ENCODE assay signal across 32 cellular contexts in genomic region chr2:206665251-206665650, GRCh38. TPM values are rescaled to one million over a fixed set of nuclear protein-coding genes. Genes with fewer than 3 reads are reported as not detected.
"Had no signal": no experiment of that assay in that cellular context is flagged by ENCODE, and none has a peak within 500 bp of the region (broad histone marks: within the 10 kb centered on the region; RNA-seq: fewer than 3 reads in every experiment).

No MANE protein-coding gene starts in this region.

- ATAC-seq: left colon; natural killer cell; right cardiac atrium; stimulated activated effector memory CD8-positive, alpha-beta T cell treated with anti-CD3 and anti-CD28 coated beads, Interleukin-12 subunit alpha, Interleukin-12 subunit beta, amount 100 ng/mL, for 72 hours; upper lobe of right lung had no signal

- H3K27ac Mint-ChIP-seq: mesothelial cell of epicardium; naive B cell; natural killer cell; nephron progenitor cell; stimulated activated effector memory CD8-positive, alpha-beta T cell treated with anti-CD3 and anti-CD28 coated beads, Interleukin-12 subunit alpha, Interleukin-12 subunit beta, amount 100 ng/mL, for 72 hours; stimulated activated naive CD8-positive, alpha-beta T cell treated with anti-CD3 and anti-CD28 coated beads, Interleukin-15, Interleukin-2, amounts not matched to agents 100 ng/mL and 50 ng/mL, for 24 hours had no signal

- FAIRE-seq: keratinocyte, small intestine, urothelium cell line had no signal

- H3K4me3 ChIP-seq: hepatocyte, left ventricle myocardium inferior, lung, ovary, prostate gland, sigmoid colon, spleen, suprapubic skin, thoracic aorta, tibial artery, upper lobe of right lung had no signal

- H3K36me3 Mint-ChIP-seq: mesothelial cell of epicardium; naive B cell; natural killer cell; stimulated activated effector memory CD8-positive, alpha-beta T cell treated with anti-CD3 and anti-CD28 coated beads, Interleukin-12 subunit alpha, Interleukin-12 subunit beta, amount 100 ng/mL, for 72 hours had no signal

- H3K9me3 ChIP-seq: left ventricle myocardium inferior, ovary, prostate gland, sigmoid colon, spleen, suprapubic skin, thoracic aorta, tibial artery, upper lobe of right lung had no signal

- H3K4me3 Mint-ChIP-seq: mesothelial cell of epicardium; naive B cell; natural killer cell; nephron progenitor cell; stimulated activated effector memory CD8-positive, alpha-beta T cell treated with anti-CD3 and anti-CD28 coated beads, Interleukin-12 subunit alpha, Interleukin-12 subunit beta, amount 100 ng/mL, for 72 hours; stimulated activated naive CD8-positive, alpha-beta T cell treated with anti-CD3 and anti-CD28 coated beads, Interleukin-15, Interleukin-2, amounts not matched to agents 100 ng/mL and 50 ng/mL, for 24 hours had no signal

- H3K36me3 ChIP-seq: left ventricle myocardium inferior, ovary, prostate gland, sigmoid colon, spleen, suprapubic skin, thoracic aorta, tibial artery, upper lobe of right lung had no signal

- H3K27ac ChIP-seq: hepatocyte, left ventricle myocardium inferior, ovary, prostate gland, sigmoid colon, spleen, suprapubic skin, thoracic aorta, tibial artery, upper lobe of right lung had no signal

- H3K4me1 ChIP-seq: left ventricle myocardium inferior, prostate gland, sigmoid colon, spleen, suprapubic skin, tibial artery, upper lobe of right lung had no signal

- H3K27me3 ChIP-seq: hepatocyte, ovary, sigmoid colon, suprapubic skin, tibial artery, upper lobe of right lung had no signal

- DNase-seq: left colon; left ventricle myocardium inferior; mesendoderm; naive B cell; natural killer cell; nephron progenitor cell; ovary; posterior cingulate gyrus; retina; right cardiac atrium; sigmoid colon; small intestine; spleen; stimulated activated CD4-positive, alpha-beta T cell treated with anti-CD3 and anti-CD28 coated beads, Interleukin-4, amount 100 ng/mL, for 24 hours; stimulated activated naive CD4-positive, alpha-beta T cell; tibial artery; trophoblast cell; upper lobe of right lung had no signal

- H3K9me3 Mint-ChIP-seq: mesothelial cell of epicardium; natural killer cell; nephron progenitor cell; stimulated activated effector memory CD8-positive, alpha-beta T cell treated with anti-CD3 and anti-CD28 coated beads, Interleukin-12 subunit alpha, Interleukin-12 subunit beta, amount 100 ng/mL, for 72 hours; stimulated activated naive CD8-positive, alpha-beta T cell treated with anti-CD3 and anti-CD28 coated beads, Interleukin-15, Interleukin-2, amounts not matched to agents 100 ng/mL and 50 ng/mL, for 24 hours had no signal

- H3K4me1 Mint-ChIP-seq: mesothelial cell of epicardium; naive B cell; natural killer cell; nephron progenitor cell; stimulated activated effector memory CD8-positive, alpha-beta T cell treated with anti-CD3 and anti-CD28 coated beads, Interleukin-12 subunit alpha, Interleukin-12 subunit beta, amount 100 ng/mL, for 72 hours had no signal

RNA-seq across cellular contexts. Expression of gene FAM237A, which starts 23.0 kb away (rescaled TPM):
- total RNA-seq: hepatocyte, left colon, left ventricle myocardium inferior, lower leg skin, lung, mesothelial cell of epicardium, mononuclear cell, natural killer cell, omental fat pad, ovary, prostate gland, sigmoid colon, spleen, subcutaneous adipose tissue, suprapubic skin, thoracic aorta, upper lobe of right lung had no signal
- polyA plus RNA-seq: hepatocyte, keratinocyte, lung, ovary, right cardiac atrium, sigmoid colon, small intestine, spleen had no signal

RNA-seq across cellular contexts. Expression of gene DYTN, which starts 52.9 kb away (rescaled TPM):
- total RNA-seq: hepatocyte, left colon, left ventricle myocardium inferior, lower leg skin, lung, mesothelial cell of epicardium, natural killer cell, omental fat pad, ovary, prostate gland, right cardiac atrium, sigmoid colon, subcutaneous adipose tissue, suprapubic skin, thoracic aorta, upper lobe of right lung had no signal
- polyA plus RNA-seq: hepatocyte, keratinocyte, ovary, right cardiac atrium, sigmoid colon, small intestine, spleen had no signal
